Comparison of ENCODE assay signal across 1 cellular context in the genomic region with DNA sequence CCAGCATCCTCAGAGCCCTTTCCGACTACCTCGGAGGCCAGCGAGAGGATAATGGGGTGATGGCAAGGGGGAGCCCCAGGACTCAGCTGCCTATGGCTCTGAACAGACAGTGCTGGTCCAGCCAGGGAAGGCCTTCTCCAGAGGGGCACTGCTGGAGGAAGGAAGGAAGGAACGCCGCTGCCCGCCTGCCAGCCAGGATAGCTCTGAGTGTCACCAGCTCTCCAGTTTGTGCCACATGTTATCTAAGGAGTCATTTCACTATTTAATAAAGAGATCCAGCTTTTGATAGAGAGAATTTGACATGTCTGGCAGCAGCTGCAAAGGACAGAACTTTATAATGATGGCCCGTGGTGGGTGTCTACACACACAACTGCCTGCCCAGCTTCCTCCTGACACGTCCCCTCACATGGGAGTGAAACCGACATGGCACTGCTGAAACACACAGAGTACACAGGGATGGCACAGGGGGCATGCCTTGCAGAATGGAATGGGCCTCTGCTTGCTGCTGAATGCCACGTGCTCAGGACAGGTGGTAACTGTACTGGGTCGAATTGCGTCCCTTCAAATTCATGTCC.
TF ChIP-seq lines count a peak whose summit lies in the region.

No MANE protein-coding gene starts in this region.

TF ChIP-seq in endothelial cell of umbilical vein, 7 proteins besides CTCF, POLR2A, EP300 and RAD21:
- TF ChIP-seq JUN (IDR thresholded peaks at IDR 0.05; ENCODE audit: borderline replicate concordance, insufficient read depth, insufficient read length, low read depth), result no peak
- TF ChIP-seq FOS (IDR thresholded peaks at IDR 0.05; ENCODE audit: borderline replicate concordance, insufficient read depth, low read length), result no peak
- no peak for TF ChIP-seq MYC (IDR thresholded peaks at IDR 0.05; ENCODE audit: low read depth, low read length)
- no peak for TF ChIP-seq EZH2 (IDR thresholded peaks at IDR 0.05; ENCODE audit: borderline replicate concordance, low read depth, low read length, severe bottlenecking)
- TF ChIP-seq, protein P1, sequence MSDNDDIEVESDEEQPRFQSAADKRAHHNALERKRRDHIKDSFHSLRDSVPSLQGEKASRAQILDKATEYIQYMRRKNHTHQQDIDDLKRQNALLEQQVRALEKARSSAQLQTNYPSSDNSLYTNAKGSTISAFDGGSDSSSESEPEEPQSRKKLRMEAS (IDR thresholded peaks at IDR 0.05; ENCODE audit: insufficient read depth, insufficient read length), result no peak
- no peak for TF ChIP-seq GATA2 (IDR thresholded peaks at IDR 0.05; ENCODE audit: insufficient read depth, insufficient read length, low read depth, low read length)
- TF ChIP-seq POLR2AphosphoS5 (IDR thresholded peaks at IDR 0.05; ENCODE audit: insufficient read depth, low read depth, low read length), result no peak
